1 cellular context compared by ENCODE assay signal in the genomic region with DNA sequence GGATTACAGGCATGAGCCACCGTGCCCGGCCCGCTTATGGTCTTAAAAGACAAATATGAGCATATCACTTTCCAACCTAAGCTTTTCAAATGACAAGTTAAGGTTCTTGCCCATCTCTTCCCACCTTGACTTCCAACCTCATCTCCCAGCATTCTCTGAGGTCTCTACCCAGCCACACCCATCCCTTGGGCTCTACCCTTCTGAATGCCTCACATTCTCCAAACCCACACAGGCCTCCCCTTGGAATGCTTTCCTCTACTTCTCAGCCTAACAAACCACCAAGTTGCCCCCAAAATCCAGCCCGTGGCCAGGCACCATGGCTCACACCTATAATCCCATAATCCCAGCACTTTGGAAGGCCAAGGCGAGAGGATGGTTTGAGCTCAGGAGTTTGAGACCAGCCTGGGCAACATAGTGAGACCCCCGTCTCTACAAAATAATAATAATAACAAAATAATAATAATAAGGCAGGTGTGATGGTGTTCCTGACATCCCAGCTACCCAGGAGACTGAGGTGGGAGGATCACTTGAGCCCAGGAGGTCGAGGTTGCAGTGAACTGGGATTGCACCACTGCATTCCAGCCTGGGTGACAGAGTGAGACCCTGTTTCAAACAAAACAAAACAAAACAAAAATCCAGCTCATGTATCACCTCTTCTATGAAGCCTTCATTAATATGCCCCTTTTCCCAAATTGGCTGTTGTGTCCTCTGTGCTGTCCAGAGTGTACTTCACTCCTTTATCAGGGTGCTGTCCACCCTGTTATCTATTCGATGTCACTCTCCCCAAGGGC.
TF ChIP-seq lines count a peak whose summit lies in the region.

No MANE protein-coding gene starts in this region.

TF ChIP-seq in HepG2, 621 proteins besides CTCF, POLR2A, EP300 and RAD21:
- TF ChIP-seq, protein P1, sequence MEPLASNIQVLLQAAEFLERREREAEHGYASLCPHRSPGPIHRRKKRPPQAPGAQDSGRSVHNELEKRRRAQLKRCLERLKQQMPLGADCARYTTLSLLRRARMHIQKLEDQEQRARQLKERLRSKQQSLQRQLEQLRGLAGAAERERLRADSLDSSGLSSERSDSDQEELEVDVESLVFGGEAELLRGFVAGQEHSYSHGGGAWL (CRISPR knock-in tag; IDR thresholded peaks at IDR 0.05): no peak
- TF ChIP-seq, protein P2, sequence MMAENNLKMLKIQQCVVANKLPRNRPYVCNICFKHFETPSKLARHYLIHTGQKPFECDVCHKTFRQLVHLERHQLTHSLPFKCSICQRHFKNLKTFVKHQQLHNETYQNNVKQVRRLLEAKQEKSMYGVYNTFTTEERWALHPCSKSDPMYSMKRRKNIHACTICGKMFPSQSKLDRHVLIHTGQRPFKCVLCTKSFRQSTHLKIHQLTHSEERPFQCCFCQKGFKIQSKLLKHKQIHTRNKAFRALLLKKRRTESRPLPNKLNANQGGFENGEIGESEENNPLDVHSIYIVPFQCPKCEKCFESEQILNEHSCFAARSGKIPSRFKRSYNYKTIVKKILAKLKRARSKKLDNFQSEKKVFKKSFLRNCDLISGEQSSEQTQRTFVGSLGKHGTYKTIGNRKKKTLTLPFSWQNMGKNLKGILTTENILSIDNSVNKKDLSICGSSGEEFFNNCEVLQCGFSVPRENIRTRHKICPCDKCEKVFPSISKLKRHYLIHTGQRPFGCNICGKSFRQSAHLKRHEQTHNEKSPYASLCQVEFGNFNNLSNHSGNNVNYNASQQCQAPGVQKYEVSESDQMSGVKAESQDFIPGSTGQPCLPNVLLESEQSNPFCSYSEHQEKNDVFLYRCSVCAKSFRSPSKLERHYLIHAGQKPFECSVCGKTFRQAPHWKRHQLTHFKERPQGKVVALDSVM (CRISPR knock-in tag; IDR thresholded peaks at IDR 0.05): peak; percentile 50; the same call in 1 of the 2 replicates
- TF ChIP-seq ZC3H4 (CRISPR knock-in tag; IDR thresholded peaks at IDR 0.05; ENCODE audit: borderline replicate concordance): no peak
- TF ChIP-seq, protein P3, sequence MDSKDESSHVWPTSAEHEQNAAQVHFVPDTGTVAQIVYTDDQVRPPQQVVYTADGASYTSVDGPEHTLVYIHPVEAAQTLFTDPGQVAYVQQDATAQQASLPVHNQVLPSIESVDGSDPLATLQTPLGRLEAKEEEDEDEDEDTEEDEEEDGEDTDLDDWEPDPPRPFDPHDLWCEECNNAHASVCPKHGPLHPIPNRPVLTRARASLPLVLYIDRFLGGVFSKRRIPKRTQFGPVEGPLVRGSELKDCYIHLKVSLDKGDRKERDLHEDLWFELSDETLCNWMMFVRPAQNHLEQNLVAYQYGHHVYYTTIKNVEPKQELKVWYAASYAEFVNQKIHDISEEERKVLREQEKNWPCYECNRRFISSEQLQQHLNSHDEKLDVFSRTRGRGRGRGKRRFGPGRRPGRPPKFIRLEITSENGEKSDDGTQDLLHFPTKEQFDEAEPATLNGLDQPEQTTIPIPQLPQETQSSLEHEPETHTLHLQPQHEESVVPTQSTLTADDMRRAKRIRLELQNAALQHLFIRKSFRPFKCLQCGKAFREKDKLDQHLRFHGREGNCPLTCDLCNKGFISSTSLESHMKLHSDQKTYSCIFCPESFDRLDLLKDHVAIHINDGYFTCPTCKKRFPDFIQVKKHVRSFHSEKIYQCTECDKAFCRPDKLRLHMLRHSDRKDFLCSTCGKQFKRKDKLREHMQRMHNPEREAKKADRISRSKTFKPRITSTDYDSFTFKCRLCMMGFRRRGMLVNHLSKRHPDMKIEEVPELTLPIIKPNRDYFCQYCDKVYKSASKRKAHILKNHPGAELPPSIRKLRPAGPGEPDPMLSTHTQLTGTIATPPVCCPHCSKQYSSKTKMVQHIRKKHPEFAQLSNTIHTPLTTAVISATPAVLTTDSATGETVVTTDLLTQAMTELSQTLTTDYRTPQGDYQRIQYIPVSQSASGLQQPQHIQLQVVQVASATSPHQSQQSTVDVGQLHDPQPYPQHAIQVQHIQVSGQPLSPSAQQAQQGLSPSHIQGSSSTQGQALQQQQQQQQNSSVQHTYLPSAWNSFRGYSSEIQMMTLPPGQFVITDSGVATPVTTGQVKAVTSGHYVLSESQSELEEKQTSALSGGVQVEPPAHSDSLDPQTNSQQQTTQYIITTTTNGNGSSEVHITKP (CRISPR knock-in tag; IDR thresholded peaks at IDR 0.05; ENCODE audit: low read depth): peak; percentile 88
- no peak for TF ChIP-seq ZNF432 (CRISPR knock-in tag; IDR thresholded peaks at IDR 0.05; ENCODE audit: borderline replicate concordance)
- TF ChIP-seq HNF4G (IDR thresholded peaks at IDR 0.05; ENCODE audit: borderline replicate concordance, low read depth, low read length): no peak
- no peak for TF ChIP-seq HNF4G (CRISPR knock-in tag; IDR thresholded peaks at IDR 0.05; ENCODE audit: borderline replicate concordance, low read depth)
- TF ChIP-seq THYN1 (CRISPR knock-in tag; IDR thresholded peaks at IDR 0.05; ENCODE audit: borderline replicate concordance, low read depth): no peak
- TF ChIP-seq ZFP62 (CRISPR knock-in tag; IDR thresholded peaks at IDR 0.05): no peak
- TF ChIP-seq ZNF749 (CRISPR knock-in tag; IDR thresholded peaks at IDR 0.05; ENCODE audit: borderline replicate concordance): no peak
- TF ChIP-seq PHF5A (CRISPR knock-in tag; IDR thresholded peaks at IDR 0.05; ENCODE audit: low read depth, unreplicated experiment): no peak
- TF ChIP-seq TCF12 (IDR thresholded peaks at IDR 0.05): no peak
- no peak for TF ChIP-seq TCF12 (CRISPR knock-in tag; IDR thresholded peaks at IDR 0.05)
- TF ChIP-seq HOXA3 (CRISPR knock-in tag; IDR thresholded peaks at IDR 0.05): no peak
- no peak for TF ChIP-seq SP4 (CRISPR knock-in tag; IDR thresholded peaks at IDR 0.05)
- no peak for TF ChIP-seq KDM1A (CRISPR knock-in tag; IDR thresholded peaks at IDR 0.05)
- TF ChIP-seq POLR2AphosphoS5 (IDR thresholded peaks at IDR 0.05; ENCODE audit: low read depth, low read length): no peak
- TF ChIP-seq TEAD3 (CRISPR knock-in tag; optimal IDR thresholded peaks at IDR 0.05; ENCODE audit: borderline replicate concordance): peak; percentile 80
- TF ChIP-seq, protein P4, sequence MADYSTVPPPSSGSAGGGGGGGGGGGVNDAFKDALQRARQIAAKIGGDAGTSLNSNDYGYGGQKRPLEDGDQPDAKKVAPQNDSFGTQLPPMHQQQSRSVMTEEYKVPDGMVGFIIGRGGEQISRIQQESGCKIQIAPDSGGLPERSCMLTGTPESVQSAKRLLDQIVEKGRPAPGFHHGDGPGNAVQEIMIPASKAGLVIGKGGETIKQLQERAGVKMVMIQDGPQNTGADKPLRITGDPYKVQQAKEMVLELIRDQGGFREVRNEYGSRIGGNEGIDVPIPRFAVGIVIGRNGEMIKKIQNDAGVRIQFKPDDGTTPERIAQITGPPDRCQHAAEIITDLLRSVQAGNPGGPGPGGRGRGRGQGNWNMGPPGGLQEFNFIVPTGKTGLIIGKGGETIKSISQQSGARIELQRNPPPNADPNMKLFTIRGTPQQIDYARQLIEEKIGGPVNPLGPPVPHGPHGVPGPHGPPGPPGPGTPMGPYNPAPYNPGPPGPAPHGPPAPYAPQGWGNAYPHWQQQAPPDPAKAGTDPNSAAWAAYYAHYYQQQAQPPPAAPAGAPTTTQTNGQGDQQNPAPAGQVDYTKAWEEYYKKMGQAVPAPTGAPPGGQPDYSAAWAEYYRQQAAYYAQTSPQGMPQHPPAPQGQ (CRISPR knock-in tag; IDR thresholded peaks at IDR 0.05; ENCODE audit: borderline replicate concordance): no peak
- TF ChIP-seq, protein P5, sequence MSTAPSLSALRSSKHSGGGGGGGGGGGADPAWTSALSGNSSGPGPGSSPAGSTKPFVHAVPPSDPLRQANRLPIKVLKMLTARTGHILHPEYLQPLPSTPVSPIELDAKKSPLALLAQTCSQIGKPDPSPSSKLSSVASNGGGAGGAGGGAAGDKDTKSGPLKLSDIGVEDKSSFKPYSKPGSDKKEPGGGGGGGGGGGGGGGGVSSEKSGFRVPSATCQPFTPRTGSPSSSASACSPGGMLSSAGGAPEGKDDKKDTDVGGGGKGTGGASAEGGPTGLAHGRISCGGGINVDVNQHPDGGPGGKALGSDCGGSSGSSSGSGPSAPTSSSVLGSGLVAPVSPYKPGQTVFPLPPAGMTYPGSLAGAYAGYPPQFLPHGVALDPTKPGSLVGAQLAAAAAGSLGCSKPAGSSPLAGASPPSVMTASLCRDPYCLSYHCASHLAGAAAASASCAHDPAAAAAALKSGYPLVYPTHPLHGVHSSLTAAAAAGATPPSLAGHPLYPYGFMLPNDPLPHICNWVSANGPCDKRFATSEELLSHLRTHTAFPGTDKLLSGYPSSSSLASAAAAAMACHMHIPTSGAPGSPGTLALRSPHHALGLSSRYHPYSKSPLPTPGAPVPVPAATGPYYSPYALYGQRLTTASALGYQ (CRISPR knock-in tag; IDR thresholded peaks at IDR 0.05): no peak
- TF ChIP-seq ZNF746 (CRISPR knock-in tag; IDR thresholded peaks at IDR 0.05): no peak
